ENCODE assay signal across 7 cellular contexts in the genomic region with DNA sequence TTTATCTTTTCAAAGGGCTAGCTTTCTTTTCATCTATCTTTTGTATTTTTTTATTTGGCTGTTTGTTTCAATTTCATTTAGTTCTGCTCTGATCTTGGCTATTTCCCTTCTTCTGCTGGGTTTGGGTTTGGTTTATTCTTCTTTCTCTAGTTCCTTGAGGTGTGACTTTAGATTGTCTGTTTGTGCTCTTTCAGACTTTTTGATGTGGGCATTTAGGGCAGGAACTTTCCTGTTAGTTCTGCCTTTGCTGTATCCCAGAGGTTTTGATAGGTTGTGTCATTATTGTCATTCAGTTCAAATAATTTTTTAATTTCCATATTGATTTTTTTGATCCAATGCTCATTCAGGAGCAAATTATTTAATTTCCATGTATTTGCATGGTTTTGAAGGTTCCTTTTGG.
DNase-seq lines count a peak whose midpoint lies in the region; ATAC-seq and TF ChIP-seq lines count a peak whose summit lies in the region.
"Not testable (repeated sequence)": the region's sequence is repeated elsewhere in the genome, so short reads cannot be mapped to it uniquely, and the experiment has no call there.

No MANE protein-coding gene starts in this region.

- not testable (repeated sequence) for H3K9me3 ChIP-seq in CD4-positive, alpha-beta T cell (ENCODE audit: control insufficient read depth, low read length); Loucy (ENCODE audit: insufficient read depth, low read depth, low read length)

- not testable (repeated sequence) for H3K36me3 ChIP-seq in Loucy (ENCODE audit: insufficient read depth, low read length)

- not testable (repeated sequence) for H3K79me2 ChIP-seq in Loucy (ENCODE audit: insufficient read depth, low read length)

- TF ChIP-seq CTCF in CD4-positive, alpha-beta T cell (IDR thresholded peaks at IDR 0.05); Loucy (conservative IDR thresholded peaks at IDR 0.05; ENCODE audit: low read length): not testable (repeated sequence)

- H3K4me1 ChIP-seq in Loucy (ENCODE audit: insufficient read depth, low read length, poor library complexity, severe bottlenecking) = peaks cover 45% of the 10 kb centered on the region

- not testable (repeated sequence) for H3K36me3 Mint-ChIP-seq in CD4-positive, alpha-beta T cell (ENCODE audit: low read depth); activated naive CD4-positive, alpha-beta T cell treated with anti-CD3 and anti-CD28 coated beads, Interleukin-2, amount 50 U/mL, for 24 hours; central memory CD8-positive, alpha-beta T cell (ENCODE audit: insufficient read depth)
- peaks cover 44% of the 10 kb centered on the region for H3K36me3 Mint-ChIP-seq in T-helper 2 cell treated with Interferon-gamma antibody and Interleukin-4, amounts not matched to agents 5 μg/mL and 100 μg/mL, for 36 hours (ENCODE audit: low read depth)
- peaks cover 66% of the 10 kb centered on the region for H3K36me3 Mint-ChIP-seq in activated CD8-positive, alpha-beta T cell treated with anti-CD3 and anti-CD28 coated beads, Interleukin-2, amount 10 ng/mL, durations not matched to agents 7 days and 5 days (ENCODE audit: low read depth)
- peaks cover 12% of the 10 kb centered on the region for H3K36me3 Mint-ChIP-seq in stimulated activated naive CD8-positive, alpha-beta T cell treated with anti-CD3 and anti-CD28 coated beads, Interleukin-15, Interleukin-2, amounts not matched to agents 100 ng/mL and 50 ng/mL, for 24 hours (ENCODE audit: low read depth)

- not testable (repeated sequence) for H3K9me3 Mint-ChIP-seq in CD4-positive, alpha-beta T cell; activated naive CD4-positive, alpha-beta T cell treated with anti-CD3 and anti-CD28 coated beads, Interleukin-2, amount 50 U/mL, for 24 hours; central memory CD8-positive, alpha-beta T cell
- peaks cover 52% of the 10 kb centered on the region for H3K9me3 Mint-ChIP-seq in T-helper 2 cell treated with Interferon-gamma antibody and Interleukin-4, amounts not matched to agents 5 μg/mL and 100 μg/mL, for 36 hours
- H3K9me3 Mint-ChIP-seq in activated CD8-positive, alpha-beta T cell treated with anti-CD3 and anti-CD28 coated beads, Interleukin-2, amount 10 ng/mL, durations not matched to agents 7 days and 5 days (ENCODE audit: insufficient read depth) = peaks cover 47% of the 10 kb centered on the region
- peaks cover 15% of the 10 kb centered on the region for H3K9me3 Mint-ChIP-seq in stimulated activated naive CD8-positive, alpha-beta T cell treated with anti-CD3 and anti-CD28 coated beads, Interleukin-15, Interleukin-2, amounts not matched to agents 100 ng/mL and 50 ng/mL, for 24 hours

- H3K4me3 Mint-ChIP-seq in CD4-positive, alpha-beta T cell = peak overlapping the region; percentile 0
- H3K4me3 Mint-ChIP-seq in T-helper 2 cell treated with Interferon-gamma antibody and Interleukin-4, amounts not matched to agents 5 μg/mL and 100 μg/mL, for 36 hours = peak overlapping the region; percentile 48
- H3K4me3 Mint-ChIP-seq in activated CD8-positive, alpha-beta T cell treated with anti-CD3 and anti-CD28 coated beads, Interleukin-2, amount 10 ng/mL, durations not matched to agents 7 days and 5 days = peak overlapping the region; percentile 29
- peak overlapping the region; percentile 21 for H3K4me3 Mint-ChIP-seq in activated naive CD4-positive, alpha-beta T cell treated with anti-CD3 and anti-CD28 coated beads, Interleukin-2, amount 50 U/mL, for 24 hours
- H3K4me3 Mint-ChIP-seq in central memory CD8-positive, alpha-beta T cell; stimulated activated naive CD8-positive, alpha-beta T cell treated with anti-CD3 and anti-CD28 coated beads, Interleukin-15, Interleukin-2, amounts not matched to agents 100 ng/mL and 50 ng/mL, for 24 hours: not testable (repeated sequence)

- DNase-seq in CD4-positive, alpha-beta T cell; T-helper 2 cell treated with Interferon-gamma antibody and Interleukin-4, amounts not matched to agents 5 μg/mL and 100 μg/mL, for 36 hours (ENCODE audit: low spot score); activated CD8-positive, alpha-beta T cell treated with anti-CD3 and anti-CD28 coated beads, Interleukin-2, amount 10 ng/mL, durations not matched to agents 7 days and 5 days; central memory CD8-positive, alpha-beta T cell (ENCODE audit: low spot score in 2 of 2): not testable (repeated sequence)

- peaks cover 10% of the 10 kb centered on the region for H3F3A ChIP-seq in Loucy (ENCODE audit: low read depth)

- H3K9ac ChIP-seq in Loucy (ENCODE audit: low read depth, low read length, poor library complexity, severe bottlenecking) = not testable (repeated sequence)

- ATAC-seq in CD4-positive, alpha-beta T cell (ENCODE audit: poor library complexity); activated CD8-positive, alpha-beta T cell treated with anti-CD3 and anti-CD28 coated beads, Interleukin-2, amount 10 ng/mL, durations not matched to agents 7 days and 5 days; central memory CD8-positive, alpha-beta T cell (replicated peaks; ENCODE audit: extremely low read depth, poor library complexity, severe bottlenecking): not testable (repeated sequence)

- intact Hi-C loops in CD4-positive, alpha-beta T cell (cut with DNase I, micrococcal nuclease) = not testable (repeated sequence)

- H4K20me1 ChIP-seq in Loucy (ENCODE audit: insufficient read depth, low read length, poor library complexity, severe bottlenecking) = not testable (repeated sequence)

- H3K9me2 ChIP-seq in Loucy (replicated peaks; ENCODE audit: low read depth, low read length) = not testable (repeated sequence)

- H3K4me2 ChIP-seq in Loucy (ENCODE audit: low read depth, low read length, poor library complexity, severe bottlenecking) = peak overlapping the region; percentile 23

- H3K27ac ChIP-seq in CD4-positive, alpha-beta T cell (ENCODE audit: low read depth, low read length) = not testable (repeated sequence)

- H2AFZ ChIP-seq in Loucy (ENCODE audit: low read length) = not testable (repeated sequence)

- H3K27me3 ChIP-seq in CD4-positive, alpha-beta T cell (ENCODE audit: control insufficient read depth, insufficient read depth, low read length); Loucy (ENCODE audit: insufficient read depth, low read length, poor library complexity, severe bottlenecking): not testable (repeated sequence)

- H3K4me3 ChIP-seq in Loucy (ENCODE audit: low read length, poor library complexity, severe bottlenecking) = not testable (repeated sequence)

- POLR2A ChIA-PET in CD4-positive, alpha-beta T cell (lab: Charles Lee) = interaction anchor here (0.5 to 2.6 kb wide), 3 partner anchors 24 to 28 kb away, joined by 3 to 11 read pairs (median 3); no protein-coding TSS in a partner anchor
- POLR2A ChIA-PET in activated CD8-positive, alpha-beta T cell treated with anti-CD3 and anti-CD28 coated beads, Interleukin-2, amount 10 ng/mL, durations not matched to agents 7 days and 5 days (lab: Charles Lee) = interaction anchor here (0.8 kb wide), 1 partner anchor 27 kb away, joined by 6 read pairs; no protein-coding TSS in a partner anchor

- CTCF ChIA-PET in CD4-positive, alpha-beta T cell (lab: Charles Lee); activated CD8-positive, alpha-beta T cell treated with anti-CD3 and anti-CD28 coated beads, Interleukin-2, amount 10 ng/mL, durations not matched to agents 7 days and 5 days (lab: Charles Lee): not testable (repeated sequence)

- H3K4me1 Mint-ChIP-seq in CD4-positive, alpha-beta T cell (ENCODE audit: low read depth) = peaks cover 59% of the 10 kb centered on the region
- peaks cover 54% of the 10 kb centered on the region for H3K4me1 Mint-ChIP-seq in T-helper 2 cell treated with Interferon-gamma antibody and Interleukin-4, amounts not matched to agents 5 μg/mL and 100 μg/mL, for 36 hours (ENCODE audit: low read depth)
- peaks cover 59% of the 10 kb centered on the region for H3K4me1 Mint-ChIP-seq in activated CD8-positive, alpha-beta T cell treated with anti-CD3 and anti-CD28 coated beads, Interleukin-2, amount 10 ng/mL, durations not matched to agents 7 days and 5 days (ENCODE audit: low read depth)
- peaks cover 48% of the 10 kb centered on the region for H3K4me1 Mint-ChIP-seq in activated naive CD4-positive, alpha-beta T cell treated with anti-CD3 and anti-CD28 coated beads, Interleukin-2, amount 50 U/mL, for 24 hours
- H3K4me1 Mint-ChIP-seq in central memory CD8-positive, alpha-beta T cell = peaks cover 14% of the 10 kb centered on the region
- peaks cover 43% of the 10 kb centered on the region for H3K4me1 Mint-ChIP-seq in stimulated activated naive CD8-positive, alpha-beta T cell treated with anti-CD3 and anti-CD28 coated beads, Interleukin-15, Interleukin-2, amounts not matched to agents 100 ng/mL and 50 ng/mL, for 24 hours (ENCODE audit: low read depth)

- not testable (repeated sequence) for H3K27me3 Mint-ChIP-seq in CD4-positive, alpha-beta T cell; T-helper 2 cell treated with Interferon-gamma antibody and Interleukin-4, amounts not matched to agents 5 μg/mL and 100 μg/mL, for 36 hours (ENCODE audit: low read depth); activated CD8-positive, alpha-beta T cell treated with anti-CD3 and anti-CD28 coated beads, Interleukin-2, amount 10 ng/mL, durations not matched to agents 7 days and 5 days (ENCODE audit: low read depth); activated naive CD4-positive, alpha-beta T cell treated with anti-CD3 and anti-CD28 coated beads, Interleukin-2, amount 50 U/mL, for 24 hours; central memory CD8-positive, alpha-beta T cell; stimulated activated naive CD8-positive, alpha-beta T cell treated with anti-CD3 and anti-CD28 coated beads, Interleukin-15, Interleukin-2, amounts not matched to agents 100 ng/mL and 50 ng/mL, for 24 hours

- H3K27ac Mint-ChIP-seq in CD4-positive, alpha-beta T cell = peak overlapping the region; percentile 0
- peak overlapping the region; percentile 55 for H3K27ac Mint-ChIP-seq in T-helper 2 cell treated with Interferon-gamma antibody and Interleukin-4, amounts not matched to agents 5 μg/mL and 100 μg/mL, for 36 hours
- H3K27ac Mint-ChIP-seq in activated CD8-positive, alpha-beta T cell treated with anti-CD3 and anti-CD28 coated beads, Interleukin-2, amount 10 ng/mL, durations not matched to agents 7 days and 5 days = peak overlapping the region; percentile 68
- H3K27ac Mint-ChIP-seq in activated naive CD4-positive, alpha-beta T cell treated with anti-CD3 and anti-CD28 coated beads, Interleukin-2, amount 50 U/mL, for 24 hours = peak overlapping the region; percentile 18
- H3K27ac Mint-ChIP-seq in central memory CD8-positive, alpha-beta T cell (ENCODE audit: low read depth) = peak overlapping the region; percentile 7
- peak overlapping the region; percentile 2 for H3K27ac Mint-ChIP-seq in stimulated activated naive CD8-positive, alpha-beta T cell treated with anti-CD3 and anti-CD28 coated beads, Interleukin-15, Interleukin-2, amounts not matched to agents 100 ng/mL and 50 ng/mL, for 24 hours

Comparison
In these comparisons a context has a peak if more than half of its experiments do, and no peak if none do; other contexts are left out.
1. H3K27ac Mint-ChIP-seq: peak in every context shown above with its lines; median percentile 68 in activated CD8-positive, alpha-beta T cell treated with anti-CD3 and anti-CD28 coated beads, Interleukin-2, amount 10 ng/mL, durations not matched to agents 7 days and 5 days; 55 in T-helper 2 cell treated with Interferon-gamma antibody and Interleukin-4, amounts not matched to agents 5 μg/mL and 100 μg/mL, for 36 hours; 18 in activated naive CD4-positive, alpha-beta T cell treated with anti-CD3 and anti-CD28 coated beads, Interleukin-2, amount 50 U/mL, for 24 hours; 7 in central memory CD8-positive, alpha-beta T cell; 2 in stimulated activated naive CD8-positive, alpha-beta T cell treated with anti-CD3 and anti-CD28 coated beads, Interleukin-15, Interleukin-2, amounts not matched to agents 100 ng/mL and 50 ng/mL, for 24 hours; 0 in CD4-positive, alpha-beta T cell.